In genomic region chr2:190415794-190416729, GRCh38 we compare ENCODE assay signal across 11 cellular contexts. TPM values are rescaled to one million over a fixed set of nuclear protein-coding genes. Genes with fewer than 3 reads are reported as not detected.
DNase-seq lines count a peak whose midpoint lies in the region; ATAC-seq, FAIRE-seq and TF ChIP-seq lines count a peak whose summit lies in the region.
"Had no signal": no experiment of that assay in that cellular context is flagged by ENCODE, and none has a peak within 500 bp of the region (broad histone marks: within the 10 kb centered on the region; RNA-seq: fewer than 3 reads in every experiment).

No MANE protein-coding gene starts in this region.

- FAIRE-seq in A549 (lab: Jason Lieb, UNC) (no peak), colon (lab: Jason Lieb, UNC) (peak; percentile 18)
- FAIRE-seq: endometrium, urothelium cell line had no signal

- TF ChIP-seq RAD21 in A549 (conservative IDR thresholded peaks at IDR 0.05 in 1 of 2, IDR thresholded peaks at IDR 0.05 in 1 of 2), result no peak

- TF ChIP-seq CTCF in A549 (IDR thresholded peaks at IDR 0.05), result no peak

- 83% methylated on average over 2 of the region's 2 CpGs for WGBS in A549 (ENCODE audit: missing lambda C conversion rate)

- no peak for TF ChIP-seq EP300 in A549 (IDR thresholded peaks at IDR 0.05)

- no peak overlapping the region for H3K4me2 ChIP-seq in A549

- POLR2A ChIA-PET in A549 (lab: Yijun Ruan, JAX), result no interaction called here

- ATAC-seq in A549, result no peak
- ATAC-seq in GM18498 (IDR thresholded peaks at IDR 0.05; ENCODE audit: unreplicated experiment), result peak; percentile 55
- no peak for ATAC-seq in HG02973 (IDR thresholded peaks at IDR 0.05; ENCODE audit: unreplicated experiment)
- ATAC-seq in GM19463 (IDR thresholded peaks at IDR 0.05; ENCODE audit: unreplicated experiment), result no peak
- no peak for ATAC-seq in GM19351 (IDR thresholded peaks at IDR 0.05; ENCODE audit: unreplicated experiment)

- no peaks in the 10 kb centered on the region for H3K9me3 ChIP-seq in A549

- peaks cover 8% of the 10 kb centered on the region; the same call in 2 of the 3 replicates for H3K4me1 ChIP-seq in A549

- DNase-seq in A549 (ENCODE audit: low read depth in 1 of 2, low spot score in 1 of 2), result no peak
- peak; percentile 41 for DNase-seq in NAMALWA (ENCODE audit: low spot score)
- DNase-seq in amniotic stem cell (lab: John Stamatoyannopoulos, UW), result no peak
- DNase-seq: DMS153 had no signal

- no peak for TF ChIP-seq POLR2A in A549 (IDR thresholded peaks at IDR 0.05; ENCODE audit: low read length)

- no peak overlapping the region for H3K27ac ChIP-seq in A549

- no peak overlapping the region for H3K4me3 ChIP-seq in A549

- CTCF ChIA-PET in A549 (lab: Yijun Ruan, JAX), result no interaction called here

TF ChIP-seq in A549, 52 proteins besides CTCF, POLR2A, EP300 and RAD21:
- TF ChIP-seq MAFK (IDR thresholded peaks at IDR 0.05; ENCODE audit: partially characterized antibody) (peak; percentile 21), ZFP36 (IDR thresholded peaks at IDR 0.05; ENCODE audit: borderline replicate concordance, partially characterized antibody) (no peak), E2F6 (IDR thresholded peaks at IDR 0.05; ENCODE audit: borderline replicate concordance, low read depth) (no peak), HOXB5 (CRISPR knock-in tag; IDR thresholded peaks at IDR 0.05) (no peak), RFX5 (IDR thresholded peaks at IDR 0.05) (no peak), CHD2 (IDR thresholded peaks at IDR 0.05; ENCODE audit: low read length, partially characterized antibody) (no peak)
TF ChIP-seq in A549: peak in this region for 1.

RNA-seq across cellular contexts. Expression of gene MFSD6, which starts 7.9 kb away (rescaled TPM):
- polyA plus RNA-seq in A549 (2011; rRNA removed) (33.2 and 41.3 TPM in 2 replicates), A549 (2017; fragmentation: RNase III; extraction: RNeasy Plus Mini Kit Qiagen cat#74134 plus additional on column Dnase treatment) (13.3 to 15.9 TPM (median 14.3 TPM) in 3 replicates)
- polyA plus RNA-seq in A549 (2012; cell fraction: cytosol; rRNA removed), result 8.8 and 9.6 TPM in 2 replicates
- polyA plus RNA-seq in A549 (2012; cell fraction: nucleus; rRNA removed), result 7.5 and 9.5 TPM in 2 replicates
- polyA minus RNA-seq in A549 (2011; rRNA and poly(A)+ RNA removed), result 38.9 and 48.4 TPM in 2 replicates
